ENCODE assay signal across 10 cellular contexts in genomic region chr6:26028212-26028752, GRCh38. TPM values are rescaled to one million over a fixed set of nuclear protein-coding genes. Genes with fewer than 3 reads are reported as not detected.
DNase-seq lines count a peak whose midpoint lies in the region; ATAC-seq, FAIRE-seq and TF ChIP-seq lines count a peak whose summit lies in the region.
"Had no signal": no experiment of that assay in that cellular context is flagged by ENCODE, and none has a peak within 500 bp of the region (broad histone marks: within the 10 kb centered on the region; RNA-seq: fewer than 3 reads in every experiment).

No MANE protein-coding gene starts in this region.

- no TSS peak for BruUV-seq in PC-9 (replicated peaks; lab: Mats Ljungman, UMichigan)

- H3K4me2 ChIP-seq in PC-9 (peak overlapping the region; percentile 89), H1 (ENCODE audit: insufficient read depth in 1 of 2, low read depth in 2 of 2, low read length in 2 of 2) (peak overlapping the region; percentile 73 to 81), trophoblast cell (ENCODE audit: low read length) (no peak overlapping the region)

- H3K36me3 ChIP-seq in PC-9 (ENCODE audit: low read depth) (no peaks in the 10 kb centered on the region), H1 (ENCODE audit: control insufficient read depth in 2 of 4, insufficient read depth in 4 of 4, low read length in 3 of 4) (no peaks in the 10 kb centered on the region), trophoblast cell (ENCODE audit: control insufficient read depth in 1 of 2, insufficient read depth in 2 of 2, low read length in 2 of 2) (no peaks in the 10 kb centered on the region)

- H3K79me1 ChIP-seq in H1 (ENCODE audit: low read depth, low read length) = no peaks in the 10 kb centered on the region
- peaks cover 21% of the 10 kb centered on the region for H3K79me1 ChIP-seq in trophoblast cell (ENCODE audit: low read length)

- H3K18ac ChIP-seq in H1 (ENCODE audit: extremely low read depth, low read length) (peak overlapping the region; percentile 64), trophoblast cell (ENCODE audit: low read length) (no peak overlapping the region)

- TF ChIP-seq RAD21 in H1 (IDR thresholded peaks at IDR 0.05 in 1 of 2, conservative IDR thresholded peaks at IDR 0.05 in 1 of 2; ENCODE audit: low read depth in 2 of 2, low read length in 2 of 2) = no peak

- H2BK20ac ChIP-seq in H1 (ENCODE audit: low read length) = no peak overlapping the region

- H3K23me2 ChIP-seq in H1 (ENCODE audit: low read depth, low read length) = peaks cover 17% of the 10 kb centered on the region

- H4K91ac ChIP-seq in H1 (replicated peaks; ENCODE audit: insufficient read length, low read length) (peak overlapping the region; percentile 80), trophoblast cell (ENCODE audit: low read depth, low read length) (peak overlapping the region; percentile 42)

- peaks cover 5% of the 10 kb centered on the region; the same call in 1 of the 2 replicates for H3K79me2 ChIP-seq in PC-9 (ENCODE audit: low read depth)
- H3K79me2 ChIP-seq in H1 (ENCODE audit: control insufficient read depth in 1 of 2, insufficient read depth in 2 of 2, low read length in 2 of 2) = no peaks in the 10 kb centered on the region
- peaks cover 3% of the 10 kb centered on the region for H3K79me2 ChIP-seq in trophoblast cell (ENCODE audit: control insufficient read depth, insufficient read depth, low read length, poor library complexity)
- H3K79me2 ChIP-seq: parathyroid adenoma had no signal

- peak overlapping the region; percentile 67; the same call in 1 of the 2 replicates for H2BK5ac ChIP-seq in H1 (ENCODE audit: low read depth, low read length)
- H2BK5ac ChIP-seq in trophoblast cell (ENCODE audit: low read depth, low read length, poor library complexity) = no peak overlapping the region

- no peak overlapping the region for H2AK5ac ChIP-seq in H1 (ENCODE audit: low read depth, low read length)
- H2AK5ac ChIP-seq in trophoblast cell (ENCODE audit: low read length) = no peak overlapping the region

- H3K36me3 Mint-ChIP-seq in activated CD8-positive, alpha-beta memory T cell treated with anti-CD3 and anti-CD28 coated beads, Interleukin-2, amount 10 ng/mL, durations not matched to agents 7 days and 5 days = peaks cover 8% of the 10 kb centered on the region

- no peak overlapping the region for H4K8ac ChIP-seq in H1 (ENCODE audit: extremely low read depth, insufficient read depth, low read length)
- no peak overlapping the region for H4K8ac ChIP-seq in trophoblast cell (ENCODE audit: low read depth, low read length)

- H3K27ac ChIP-seq in PC-9 = 0 out of 2 replicates have a peak overlapping the region, but pooled peaks have one; percentile 98
- peak overlapping the region; percentile 78 for H3K27ac ChIP-seq in H1 (ENCODE audit: low read depth, low read length)
- peak overlapping the region; percentile 72 for H3K27ac ChIP-seq in trophoblast cell (ENCODE audit: low read depth, low read length)
- H3K27ac ChIP-seq in dorsolateral prefrontal cortex = no peak overlapping the region

- no peak for DNase-seq in activated CD8-positive, alpha-beta memory T cell treated with anti-CD3 and anti-CD28 coated beads, Interleukin-2, amount 10 ng/mL, durations not matched to agents 7 days and 5 days
- DNase-seq in activated CD8-positive, alpha-beta memory T cell treated with anti-CD3 and anti-CD28 coated beads, Interleukin-2, amount 50 U/mL, for 4 hours = no peak
- DNase-seq in PC-9 (no peak), H1 (ENCODE audit: low read depth in 1 of 2, low spot score in 2 of 2) (no peak), trophoblast cell (no peak), DMS153 (lab: John Stamatoyannopoulos, UW) (no peak), dorsolateral prefrontal cortex (no peak)
- DNase-seq: NCI-H510A had no signal

- TF ChIP-seq CTCF in PC-9 (conservative IDR thresholded peaks at IDR 0.05) = no peak
- no peak for TF ChIP-seq CTCF in H1 (IDR thresholded peaks at IDR 0.05; ENCODE audit: control extremely low read depth in 1 of 3, insufficient read depth in 1 of 3, low read depth in 1 of 3, low read length in 3 of 3)
- TF ChIP-seq CTCF in dorsolateral prefrontal cortex (IDR thresholded peaks at IDR 0.05 in 54 of 56, conservative IDR thresholded peaks at IDR 0.05 in 2 of 56; ENCODE audit: low read depth in 1 of 56, partially characterized antibody in 56 of 56) = no peak

- H4K12ac ChIP-seq in trophoblast cell (ENCODE audit: low read depth, low read length) = no peak overlapping the region

- peaks cover 10% of the 10 kb centered on the region for H3K27me3 Mint-ChIP-seq in activated CD8-positive, alpha-beta memory T cell treated with anti-CD3 and anti-CD28 coated beads, Interleukin-2, amount 10 ng/mL, durations not matched to agents 7 days and 5 days

- H2AFZ ChIP-seq in PC-9 (no peak overlapping the region), H1 (ENCODE audit: low read length) (no peak overlapping the region), trophoblast cell (ENCODE audit: insufficient read depth, low read length, poor library complexity) (no peak overlapping the region)

- H3K23ac ChIP-seq in H1 (ENCODE audit: insufficient read length) (no peak overlapping the region), trophoblast cell (ENCODE audit: low read length) (no peak overlapping the region)

- peaks cover 51% of the 10 kb centered on the region for H3F3A ChIP-seq in PC-9 (ENCODE audit: insufficient read depth, low read depth)

- peak overlapping the region; percentile 27 for H3K56ac ChIP-seq in H1 (replicated peaks; ENCODE audit: insufficient read length, low read depth, low read length)

- H2BK120ac ChIP-seq in H1 (replicated peaks; ENCODE audit: low read depth, low read length) (peak overlapping the region; percentile 92), trophoblast cell (ENCODE audit: insufficient read depth, low read length, poor library complexity) (no peak overlapping the region)

- H3K9me2 ChIP-seq in PC-9 (ENCODE audit: insufficient read depth) = no peaks in the 10 kb centered on the region

- peak overlapping the region; percentile 99 for H3K27ac Mint-ChIP-seq in activated CD8-positive, alpha-beta memory T cell treated with anti-CD3 and anti-CD28 coated beads, Interleukin-2, amount 10 ng/mL, durations not matched to agents 7 days and 5 days

- H4K5ac ChIP-seq in H1 (ENCODE audit: insufficient read length, low read depth, low read length) = peak overlapping the region; percentile 47

- POLR2A ChIA-PET in PC-9 (lab: Charles Lee; ENCODE audit: unreplicated experiment) (interaction anchor here (0.6 to 3.1 kb wide), 5 partner anchors 18 to 131 kb away, joined by 4 to 55 read pairs (median 6); a partner anchor contains a TSS), H1 (lab: Charles Lee; ENCODE audit: partially characterized antibody) (interaction anchor here (0.9 to 43.5 kb wide), 32 partner anchors 3 to 1866 kb away, joined by 3 to 1982 read pairs (median 36); partner anchors contain the start of gene HFE)

- H3K9me3 ChIP-seq in PC-9 (ENCODE audit: insufficient read depth, low read depth) = no peaks in the 10 kb centered on the region
- H3K9me3 ChIP-seq in H1 (ENCODE audit: insufficient read depth in 2 of 2, low read depth in 1 of 2, low read length in 1 of 2) = no peaks in the 10 kb centered on the region
- H3K9me3 ChIP-seq in trophoblast cell (ENCODE audit: insufficient read depth, low read depth, low read length) = no peaks in the 10 kb centered on the region

- H3K4me3 Mint-ChIP-seq in activated CD8-positive, alpha-beta memory T cell treated with anti-CD3 and anti-CD28 coated beads, Interleukin-2, amount 10 ng/mL, durations not matched to agents 7 days and 5 days = peak overlapping the region; percentile 26

- no peak for TF ChIP-seq EP300 in H1 (IDR thresholded peaks at IDR 0.05; ENCODE audit: borderline replicate concordance in 1 of 2, low read depth in 2 of 2, low read length in 2 of 2)

- H3K14ac ChIP-seq in H1 (ENCODE audit: insufficient read length) (peak overlapping the region; percentile 6), trophoblast cell (ENCODE audit: low read length) (peak overlapping the region; percentile 71)

- H3K9ac ChIP-seq in H1 (replicated peaks in 1 of 4; ENCODE audit: extremely low read depth in 1 of 4, low read depth in 3 of 4, low read length in 3 of 4) = peak overlapping the region; percentile 49 to 56 (median 54); a peak in 6 of 7 replicates
- H3K9ac ChIP-seq in trophoblast cell (ENCODE audit: low read length) = no peak overlapping the region
- H3K9ac ChIP-seq: parathyroid adenoma had no signal

- H3K4me1 Mint-ChIP-seq in activated CD8-positive, alpha-beta memory T cell treated with anti-CD3 and anti-CD28 coated beads, Interleukin-2, amount 10 ng/mL, durations not matched to agents 7 days and 5 days = peaks cover 78% of the 10 kb centered on the region

- intact Hi-C loops in PC-9 (cut with micrococcal nuclease; ENCODE audit: unreplicated experiment) (loop anchor here (10.0 kb wide), 2 partner anchors 257 to 1807 kb away; a partner anchor contains a TSS), dorsolateral prefrontal cortex (cut with DNase I) (no loop called here)

- WGBS in H1 (ENCODE audit: extremely low coverage in 1 of 2, insufficient coverage in 1 of 2, insufficient read length in 1 of 2, insufficient replicate concordance in 2 of 2, low coverage in 1 of 2, low lambda C conversion rate in 2 of 2, missing lambda C conversion rate in 1 of 2), 2 experiments = 45% methylated on average over 6 of the region's 6 CpGs; no CpG with 5 or more reads in 1 of the 2 experiments
- WGBS in trophoblast cell (ENCODE audit: extremely low coverage, insufficient coverage, insufficient read length) = no CpG with 5 or more reads among the region's 6 CpGs

- CTCF ChIA-PET in activated CD8-positive, alpha-beta memory T cell treated with anti-CD3 and anti-CD28 coated beads, Interleukin-2, amount 10 ng/mL, durations not matched to agents 7 days and 5 days (lab: Charles Lee) = interaction anchor here (1.9 to 7.4 kb wide), 4 partner anchors 11 to 28 kb away, joined by 5 to 45 read pairs (median 14); a partner anchor contains a TSS
- CTCF ChIA-PET in PC-9 (lab: Charles Lee) (interaction anchor here (0.5 kb wide), 1 partner anchor 31 kb away, joined by 4 read pairs; no protein-coding TSS in a partner anchor), H1 (lab: Charles Lee; ENCODE audit: partially characterized antibody) (interaction anchor here (1.0 to 1.6 kb wide), 4 partner anchors 8 to 91 kb away, joined by 3 to 4 read pairs (median 4); a partner anchor contains a TSS)

- H3K27me3 ChIP-seq in PC-9 (ENCODE audit: insufficient read depth, low read depth) (no peaks in the 10 kb centered on the region), H1 (replicated peaks in 1 of 4; ENCODE audit: control insufficient read depth in 3 of 4, extremely low read depth in 1 of 4, insufficient read depth in 3 of 4, low read length in 3 of 4) (no peaks in the 10 kb centered on the region), trophoblast cell (ENCODE audit: insufficient read depth, low read length) (no peaks in the 10 kb centered on the region), dorsolateral prefrontal cortex (peaks cover 0 to 20% (median 0%) of the 10 kb centered on the region in 45 donors)

- H3K9me3 Mint-ChIP-seq in activated CD8-positive, alpha-beta memory T cell treated with anti-CD3 and anti-CD28 coated beads, Interleukin-2, amount 10 ng/mL, durations not matched to agents 7 days and 5 days (ENCODE audit: low read depth) = no peaks in the 10 kb centered on the region

- no peak for ATAC-seq in activated CD8-positive, alpha-beta memory T cell treated with anti-CD3 and anti-CD28 coated beads, Interleukin-2, amount 10 ng/mL, durations not matched to agents 7 days and 5 days
- ATAC-seq in HG02610 (IDR thresholded peaks at IDR 0.05; ENCODE audit: unreplicated experiment) = no peak

- H3K4ac ChIP-seq in H1 (replicated peaks; ENCODE audit: insufficient read length, low read depth, low read length) (peak overlapping the region; percentile 11), trophoblast cell (ENCODE audit: low read depth, low read length) (no peak overlapping the region)

- no peak for FAIRE-seq in H1 (lab: Jason Lieb, UNC)

- H2BK12ac ChIP-seq in H1 (ENCODE audit: low read depth, low read length) (peak overlapping the region; percentile 80; the same call in 1 of the 2 replicates), trophoblast cell (ENCODE audit: low read length) (no peak overlapping the region)

- no peak overlapping the region for H3K4me3 ChIP-seq in PC-9
- peak overlapping the region in 2 of 4 experiments; percentile 14 to 75; a peak in 2 of 8 replicates for H3K4me3 ChIP-seq in H1 (ENCODE audit: extremely low read depth in 1 of 4, insufficient read depth in 2 of 4, low read depth in 3 of 4, low read length in 4 of 4)
- H3K4me3 ChIP-seq in trophoblast cell (ENCODE audit: low read depth, low read length) = no peak overlapping the region
- H3K4me3 ChIP-seq in dorsolateral prefrontal cortex = peak overlapping the region in 1 of 59 donors; percentile 64

- H2BK15ac ChIP-seq in H1 (ENCODE audit: low read length) = no peak overlapping the region

- H3K4me1 ChIP-seq in PC-9 (replicated peaks; ENCODE audit: insufficient read depth) = peaks cover 51% of the 10 kb centered on the region
- peaks cover 2 to 17% (median 9%) of the 10 kb centered on the region in 4 experiments; a peak in 5 of 7 replicates for H3K4me1 ChIP-seq in H1 (replicated peaks in 1 of 4; ENCODE audit: control insufficient read depth in 3 of 4, insufficient read depth in 4 of 4, low read length in 3 of 4)
- peaks cover 1 to 2% of the 10 kb centered on the region in 2 experiments for H3K4me1 ChIP-seq in trophoblast cell (ENCODE audit: control insufficient read depth in 1 of 2, insufficient read depth in 2 of 2, low read length in 2 of 2)

- H4K20me1 ChIP-seq in PC-9 (ENCODE audit: insufficient read depth) (no peaks in the 10 kb centered on the region), H1 (replicated peaks in 1 of 2; ENCODE audit: control insufficient read depth in 1 of 2, insufficient read depth in 2 of 2, low read length in 2 of 2) (peaks cover 0 to 5% of the 10 kb centered on the region in 2 experiments)

- no peak for TF ChIP-seq POLR2A in H1 (IDR thresholded peaks at IDR 0.05; ENCODE audit: control extremely low read depth in 1 of 2, low read depth in 2 of 2, low read length in 2 of 2)

RNA-seq across cellular contexts. Expression of gene HFE, which starts 58.9 kb away (rescaled TPM):
- total RNA-seq in activated CD8-positive, alpha-beta memory T cell treated with anti-CD3 and anti-CD28 coated beads, Interleukin-2, amount 10 ng/mL, durations not matched to agents 7 days and 5 days = 1 to 10 TPM; 1.6 to 3.4 TPM
- 33.3 and 46.0 TPM in 2 replicates for total RNA-seq in PC-9 (2021)
- 1.6 and 2.0 TPM in 2 replicates for total RNA-seq in H1 (2021; fragmentation: NEBNext Ultra II Directional; extraction: Animal tissue kit (Norgen Biotek cat#: 25700))
- polyA plus RNA-seq in H1 (2011; rRNA removed) = 0.80 and 1.6 TPM in 2 replicates
- polyA plus RNA-seq in H1 (2011; cell fraction: cytosol; rRNA removed) = 2.0 TPM
- 2.1 TPM for polyA plus RNA-seq in H1 (2011; cell fraction: nucleus; rRNA removed)
- polyA plus RNA-seq in H1 (2012, experiment 1 of 2) = 1.9 to 3.3 TPM (median 2.0 TPM) in 4 replicates
- polyA plus RNA-seq in H1 (2012, experiment 2 of 2) = 0.33 TPM
- polyA plus RNA-seq in H1 (2013, experiment 1 of 2) = 0.95 TPM
- 1.4 TPM for polyA plus RNA-seq in H1 (2013, experiment 2 of 2)
- 3.2 and 3.4 TPM in 2 replicates for polyA minus RNA-seq in H1 (2011; rRNA and poly(A)+ RNA removed)
- 1.5 TPM for polyA minus RNA-seq in H1 (2011; cell fraction: cytosol; rRNA and poly(A)+ RNA removed)
- 3.6 TPM for polyA minus RNA-seq in H1 (2011; cell fraction: nucleus; rRNA and poly(A)+ RNA removed)
- 1.7 and 1.8 TPM in 2 replicates for polyA plus RNA-seq in trophoblast cell (2013)
- total RNA-seq in dorsolateral prefrontal cortex = 1 to 10 TPM in 117 of 120 experiments, under 1 TPM in 3; 0.71 to 8.5 (median 2.6) TPM

Comparison
In these comparisons a context has a peak if more than half of its experiments do, and no peak if none do; other contexts are left out.
1. H3K27ac ChIP-seq: peak in PC-9 (single experiment), H1 (single experiment) and trophoblast cell (single experiment); none in dorsolateral prefrontal cortex (0 of 59).